Comparison of ENCODE assay signal across 17 cellular contexts in the genomic region with DNA sequence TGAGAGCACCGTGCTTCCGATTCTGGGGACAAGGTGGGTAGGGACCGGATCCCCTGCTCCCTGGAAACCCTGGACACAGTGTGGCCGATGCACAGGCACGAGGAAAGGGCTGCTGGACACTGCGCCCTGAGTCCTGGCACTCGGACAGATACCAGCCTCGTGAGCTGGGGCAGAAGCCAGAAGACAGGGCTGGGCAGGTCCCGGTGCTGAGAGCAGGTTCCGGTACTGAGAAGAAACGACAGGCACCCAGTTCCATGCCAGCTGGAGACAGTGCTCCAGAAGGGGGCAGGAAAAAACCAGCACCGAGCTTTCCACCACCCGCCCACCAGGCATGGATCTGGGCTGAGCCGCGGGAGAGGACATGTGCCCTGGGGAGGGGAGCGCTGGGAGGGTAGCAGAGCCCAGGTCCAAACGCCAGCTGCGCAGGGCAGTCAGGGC. TPM values are rescaled to one million over a fixed set of nuclear protein-coding genes. Genes with fewer than 3 reads are reported as not detected.
A peak's percentile ranks its signal among the peaks of the same experiment; 100 is the strongest.
DNase-seq lines count a peak whose midpoint lies in the region; ATAC-seq, FAIRE-seq and TF ChIP-seq lines count a peak whose summit lies in the region.
"Had no signal": no experiment of that assay in that cellular context is flagged by ENCODE, and none has a peak within 500 bp of the region (broad histone marks: within the 10 kb centered on the region; RNA-seq: fewer than 3 reads in every experiment).

No MANE protein-coding gene starts in this region.

- intact Hi-C loops in activated CD4-positive, alpha-beta T cell treated with anti-CD3 and anti-CD28 coated beads, Interleukin-2, amount 10 ng/mL, durations not matched to agents 24 days and 14 days (cut with micrococcal nuclease): no loop called here
- intact Hi-C loops in left ventricle myocardium inferior (cut with micrococcal nuclease): no loop called here

- H3K4me3 Mint-ChIP-seq in activated CD4-positive, alpha-beta T cell treated with anti-CD3 and anti-CD28 coated beads, Interleukin-2, amount 10 ng/mL, durations not matched to agents 24 days and 14 days: no peak overlapping the region
- H3K4me3 Mint-ChIP-seq in astrocyte (ENCODE audit: unreplicated experiment): no peak overlapping the region
- H3K4me3 Mint-ChIP-seq: activated CD8-positive, alpha-beta T cell treated with anti-CD3 and anti-CD28 coated beads, Interleukin-2, amount 10 ng/mL, durations not matched to agents 7 days and 5 days; CD14-positive monocyte had no signal

- H3K4me1 ChIP-seq in astrocyte (ENCODE audit: insufficient read depth, low read length): peaks cover 10% of the 10 kb centered on the region
- H3K4me1 ChIP-seq in left ventricle myocardium inferior: peaks cover 89% of the 10 kb centered on the region
- H3K4me1 ChIP-seq in skeletal muscle tissue (ENCODE audit: control insufficient read depth in 3 of 3, insufficient read depth in 3 of 3, low read length in 3 of 3): peaks cover 26 to 54% (median 46%) of the 10 kb centered on the region in 3 donors

- H3K27me3 Mint-ChIP-seq in activated CD4-positive, alpha-beta T cell treated with anti-CD3 and anti-CD28 coated beads, Interleukin-2, amount 10 ng/mL, durations not matched to agents 24 days and 14 days: no peaks in the 10 kb centered on the region
- no peaks in the 10 kb centered on the region for H3K27me3 Mint-ChIP-seq in astrocyte (ENCODE audit: low read depth, unreplicated experiment)

- H4K20me1 ChIP-seq in astrocyte (ENCODE audit: insufficient read depth, low read length): peaks cover 56% of the 10 kb centered on the region

- H3K27me3 ChIP-seq in astrocyte (ENCODE audit: insufficient read depth, low read length) (no peaks in the 10 kb centered on the region), left ventricle myocardium inferior (ENCODE audit: low read depth) (no peaks in the 10 kb centered on the region), skeletal muscle tissue (ENCODE audit: control insufficient read depth in 3 of 3, insufficient read depth in 3 of 3, low read length in 3 of 3) (no peaks in the 10 kb centered on the region)
- H3K27me3 ChIP-seq: MG63 had no signal

- H3K9me3 ChIP-seq in astrocyte (ENCODE audit: insufficient read depth, low read depth, low read length) (no peaks in the 10 kb centered on the region), left ventricle myocardium inferior (replicated peaks) (no peaks in the 10 kb centered on the region), skeletal muscle tissue (ENCODE audit: control insufficient read depth in 3 of 3, low read length in 3 of 3) (no peaks in the 10 kb centered on the region)
- H3K9me3 ChIP-seq: MG63, mucosa of descending colon had no signal

- H3K9ac ChIP-seq in astrocyte (ENCODE audit: low read length) (no peak overlapping the region), skeletal muscle tissue (ENCODE audit: low read depth in 1 of 3, low read length in 3 of 3) (peak overlapping the region; percentile 45 to 79 (median 51))

- no peak overlapping the region for H2AFZ ChIP-seq in astrocyte (ENCODE audit: low read depth, low read length)

- peaks cover 28% of the 10 kb centered on the region for H3K36me3 Mint-ChIP-seq in activated CD4-positive, alpha-beta T cell treated with anti-CD3 and anti-CD28 coated beads, Interleukin-2, amount 10 ng/mL, durations not matched to agents 24 days and 14 days (ENCODE audit: low read depth)
- peaks cover 2% of the 10 kb centered on the region for H3K36me3 Mint-ChIP-seq in astrocyte (ENCODE audit: low read depth, unreplicated experiment)

- FAIRE-seq in astrocyte (lab: Jason Lieb, UNC): no peak
- FAIRE-seq: HTR-8/SVneo had no signal

- H3K4me3 ChIP-seq in astrocyte (ENCODE audit: insufficient read depth, low read depth, low read length) (no peak overlapping the region), left ventricle myocardium inferior (no peak overlapping the region), skeletal muscle tissue (ENCODE audit: low read length in 3 of 3) (peak overlapping the region in 2 of 3 donors; percentile 28 to 56)
- H3K4me3 ChIP-seq: MG63, mucosa of descending colon, SK-N-MC, skin epidermis had no signal

- H3K9me3 Mint-ChIP-seq in activated CD4-positive, alpha-beta T cell treated with anti-CD3 and anti-CD28 coated beads, Interleukin-2, amount 10 ng/mL, durations not matched to agents 24 days and 14 days: no peaks in the 10 kb centered on the region
- no peaks in the 10 kb centered on the region for H3K9me3 Mint-ChIP-seq in astrocyte (ENCODE audit: unreplicated experiment)
- H3K9me3 Mint-ChIP-seq: CD14-positive monocyte had no signal

- H3K27ac Mint-ChIP-seq in activated CD4-positive, alpha-beta T cell treated with anti-CD3 and anti-CD28 coated beads, Interleukin-2, amount 10 ng/mL, durations not matched to agents 24 days and 14 days: peak overlapping the region; percentile 37
- peak overlapping the region; percentile 59 for H3K27ac Mint-ChIP-seq in astrocyte (ENCODE audit: unreplicated experiment)

- no peak overlapping the region for H3K4me2 ChIP-seq in astrocyte (ENCODE audit: low read length)

- TF ChIP-seq CTCF in astrocyte (IDR thresholded peaks at IDR 0.05; ENCODE audit: insufficient read depth, low read depth, low read length) (no peak), left ventricle myocardium inferior (IDR thresholded peaks at IDR 0.05; ENCODE audit: borderline replicate concordance) (no peak)

- H3K79me2 ChIP-seq in astrocyte (ENCODE audit: insufficient read depth, low read length): peaks cover 16% of the 10 kb centered on the region

- H3K36me3 ChIP-seq in astrocyte (ENCODE audit: insufficient read depth, low read length) (peaks cover 5% of the 10 kb centered on the region), left ventricle myocardium inferior (peaks cover 5% of the 10 kb centered on the region), skeletal muscle tissue (ENCODE audit: control insufficient read depth in 3 of 3, insufficient read depth in 3 of 3, low read length in 3 of 3) (peaks cover 7 to 15% (median 9%) of the 10 kb centered on the region in 3 donors)
- H3K36me3 ChIP-seq: MG63 had no signal

- H3K27ac ChIP-seq in astrocyte (ENCODE audit: low read depth, low read length) (no peak overlapping the region), left ventricle myocardium inferior (replicated peaks) (peak overlapping the region; percentile 18), skeletal muscle tissue (ENCODE audit: low read depth, low read length) (no peak overlapping the region)
- H3K27ac ChIP-seq: SK-N-MC had no signal

- no peak for DNase-seq in activated CD4-positive, alpha-beta T cell treated with anti-CD3 and anti-CD28 coated beads, Interleukin-2, amount 10 ng/mL, durations not matched to agents 24 days and 14 days
- DNase-seq in activated CD4-positive, alpha-beta T cell treated with anti-CD3 and anti-CD28 coated beads for 1 hour: no peak
- DNase-seq in astrocyte (ENCODE audit: low read depth): no peak
- peak; percentile 57 for DNase-seq in left ventricle myocardium inferior
- DNase-seq in NCI-H146 treated with DMSO at 0.1 percent for 48 hours (lab: John Stamatoyannopoulos, UW; ENCODE audit: unreplicated experiment): no peak
- no peak for DNase-seq in SW 1271 (lab: John Stamatoyannopoulos, UW)
- DNase-seq: activated CD8-positive, alpha-beta T cell treated with anti-CD3 and anti-CD28 coated beads, Interleukin-2, amount 10 ng/mL, durations not matched to agents 7 days and 5 days; amniotic stem cell; MG63; mucosa of descending colon; NCI-H187 treated with DMSO at 0.1 percent for 48 hours had no signal

- H3K4me1 Mint-ChIP-seq in activated CD4-positive, alpha-beta T cell treated with anti-CD3 and anti-CD28 coated beads, Interleukin-2, amount 10 ng/mL, durations not matched to agents 24 days and 14 days: peaks cover 15% of the 10 kb centered on the region
- peaks cover 8% of the 10 kb centered on the region for H3K4me1 Mint-ChIP-seq in astrocyte (ENCODE audit: low read depth, unreplicated experiment)

- no peak for ATAC-seq in GM21576 (IDR thresholded peaks at IDR 0.05; ENCODE audit: unreplicated experiment)
- ATAC-seq: activated CD8-positive, alpha-beta T cell treated with anti-CD3 and anti-CD28 coated beads, Interleukin-2, amount 10 ng/mL, durations not matched to agents 7 days and 5 days; mucosa of descending colon had no signal

RNA-seq across cellular contexts. Expression of a gene that starts 6.5 kb away (rescaled TPM):
- 70.3 and 75.8 TPM in 2 replicates for total RNA-seq in activated CD4-positive, alpha-beta T cell treated with anti-CD3 and anti-CD28 coated beads, Interleukin-2, amount 10 ng/mL, durations not matched to agents 24 days and 14 days
- total RNA-seq in astrocyte (2.3 and 5.2 TPM in 2 replicates), left ventricle myocardium inferior (4.1 TPM), skeletal muscle tissue (2.1 TPM)

RNA-seq across cellular contexts. Expression of a gene that starts 6.8 kb away (rescaled TPM):
- 21.4 and 23.9 TPM in 2 replicates for total RNA-seq in activated CD4-positive, alpha-beta T cell treated with anti-CD3 and anti-CD28 coated beads, Interleukin-2, amount 10 ng/mL, durations not matched to agents 24 days and 14 days
- total RNA-seq in astrocyte (41.7 and 42.0 TPM in 2 replicates), left ventricle myocardium inferior (50.5 TPM), skeletal muscle tissue (31.3 TPM)

Comparison
In these comparisons a context has a peak if more than half of its experiments do, and no peak if none do; other contexts are left out.
1. H3K4me3 ChIP-seq: peak in skeletal muscle tissue (2 of 3); none in astrocyte (single experiment) and left ventricle myocardium inferior (single experiment).
2. RNA of a gene that starts 6.5 kb away (total RNA-seq): 70.3 to 75.8 TPM in activated CD4-positive, alpha-beta T cell treated with anti-CD3 and anti-CD28 coated beads, Interleukin-2, amount 10 ng/mL, durations not matched to agents 24 days and 14 days; 2.3 to 5.2 TPM in astrocyte, 4.1 TPM in left ventricle myocardium inferior (single experiment) and 2.1 TPM in skeletal muscle tissue (single experiment); every median in the first group is over 10 times any median in the second.